ENCODE assay signal across 24 cellular contexts in the genomic region with DNA sequence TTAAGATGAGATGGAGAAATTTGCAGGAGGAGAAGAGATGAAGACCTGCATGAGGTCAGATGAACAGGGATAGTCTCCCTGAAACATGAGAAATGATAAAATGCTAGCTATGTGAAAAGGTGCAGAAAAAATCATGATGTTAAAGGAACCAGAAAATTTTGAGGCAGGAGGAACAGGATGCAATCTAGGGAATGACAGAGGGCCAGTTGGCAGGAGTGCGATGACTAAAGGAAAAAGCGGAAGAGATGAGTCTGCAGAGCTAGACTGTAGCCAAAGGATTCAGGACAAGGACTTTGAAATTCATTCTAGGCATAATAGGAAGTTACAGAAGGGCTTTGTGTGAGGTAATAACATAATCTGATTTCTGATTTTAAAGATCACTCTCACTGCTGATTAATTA.
DNase-seq lines count a peak whose midpoint lies in the region; ATAC-seq and TF ChIP-seq lines count a peak whose summit lies in the region.
"Had no signal": no experiment of that assay in that cellular context is flagged by ENCODE, and none has a peak within 500 bp of the region (broad histone marks: within the 10 kb centered on the region; RNA-seq: fewer than 3 reads in every experiment).

No MANE protein-coding gene starts in this region.

- H3K9me3 ChIP-seq in SK-N-SH = no peaks in the 10 kb centered on the region
- H3K9me3 ChIP-seq: BLaER1 treated with 17β-estradiol and CSF1 and Interleukin-3, amounts not matched to agents 10 nM and 100 nM; transverse colon had no signal

- POLR2A ChIA-PET in SK-N-SH (lab: Yijun Ruan, JAX) = no interaction called here

- no peak overlapping the region for H3K27ac ChIP-seq in SK-N-SH (ENCODE audit: low read depth in 2 of 2, low read length in 1 of 2)
- no peak overlapping the region for H3K27ac ChIP-seq in dorsolateral prefrontal cortex
- H3K27ac ChIP-seq: 22Rv1; BLaER1 treated with 17β-estradiol and CSF1 and Interleukin-3, amounts not matched to agents 10 nM and 100 nM; transverse colon had no signal

- no peak for DNase-seq in SK-N-SH
- peak; percentile 88 for DNase-seq in NCI-H82 treated with DMSO at 0.1 percent for 48 hours (lab: John Stamatoyannopoulos, UW; ENCODE audit: unreplicated experiment)
- DNase-seq in fibroblast of peridontal ligament (ENCODE audit: extremely low read depth) = peak; percentile 24
- DNase-seq in stromal cell of bone marrow (ENCODE audit: low read depth) = peak; percentile 49
- no peak for DNase-seq in cortex of kidney (lab: John Stamatoyannopoulos, UW)
- no peak for DNase-seq in germinal center (ENCODE audit: low spot score)
- no peak for DNase-seq in dorsolateral prefrontal cortex
- DNase-seq: activated CD4-positive, alpha-beta T cell treated with anti-CD3 and anti-CD28 coated beads for 1 hour; activated naive CD4-positive, alpha-beta T cell treated with anti-CD3 and anti-CD28 coated beads, Interleukin-2, amount 50 U/mL, for 16 hours; activated T-cell treated with anti-CD3 and anti-CD28 coated beads, Interleukin-2, amount 50 U/mL, for 24 hours; anterior cingulate cortex; Calu3; effector CD4-positive, alpha-beta T cell; erythroblast; naive thymus-derived CD4-positive, alpha-beta T cell; NCI-H526 treated with DMSO at 0.1 percent for 48 hours; SHP77 treated with DMSO at 0.1 percent for 48 hours; stimulated activated CD4-positive, alpha-beta T cell treated with anti-CD3 and anti-CD28 coated beads, Interleukin-12 subunit alpha, Interleukin-12 subunit beta, amount 100 ng/mL, for 4 hours; stimulated activated CD4-positive, alpha-beta T cell treated with anti-CD3 and anti-CD28 coated beads, Interleukin-4, amount 100 ng/mL, for 4 hours; transverse colon had no signal

- H3F3A ChIP-seq in SK-N-SH (replicated peaks; ENCODE audit: insufficient read depth) = peaks cover 4% of the 10 kb centered on the region

- intact Hi-C loops in dorsolateral prefrontal cortex (cut with DNase I) = no loop called here

- no peak overlapping the region for H2AFZ ChIP-seq in SK-N-SH (ENCODE audit: low read depth)

- H3K4me3 ChIP-seq in SK-N-SH (ENCODE audit: low read depth in 2 of 2, low read length in 1 of 2) (no peak overlapping the region), dorsolateral prefrontal cortex (no peak overlapping the region)
- H3K4me3 ChIP-seq: BLaER1 treated with 17β-estradiol and CSF1 and Interleukin-3, amounts not matched to agents 10 nM and 100 nM; K562; transverse colon had no signal

- H3K4me1 ChIP-seq in SK-N-SH (ENCODE audit: control insufficient read depth in 1 of 2, insufficient read depth in 2 of 2, low read depth in 1 of 2, low read length in 1 of 2) = no peaks in the 10 kb centered on the region; a peak in 1 of 4 replicates
- H3K4me1 ChIP-seq: transverse colon had no signal

- no peaks in the 10 kb centered on the region for H3K36me3 ChIP-seq in SK-N-SH (replicated peaks in 1 of 2; ENCODE audit: control insufficient read depth in 1 of 2, insufficient read depth in 2 of 2, low read length in 1 of 2)
- H3K36me3 ChIP-seq: BLaER1 treated with 17β-estradiol and CSF1 and Interleukin-3, amounts not matched to agents 10 nM and 100 nM; transverse colon had no signal

- CTCF ChIA-PET in SK-N-SH (lab: Yijun Ruan, JAX) = no interaction called here

- H3K9ac ChIP-seq in SK-N-SH = no peak overlapping the region
- H3K9ac ChIP-seq: BLaER1 treated with 17β-estradiol and CSF1 and Interleukin-3, amounts not matched to agents 10 nM and 100 nM had no signal

- no peak for TF ChIP-seq RAD21 in SK-N-SH (IDR thresholded peaks at IDR 0.05; ENCODE audit: low read length)

- no peak for TF ChIP-seq EP300 in SK-N-SH (IDR thresholded peaks at IDR 0.05; ENCODE audit: borderline replicate concordance in 1 of 2, low read depth in 1 of 2, low read length in 1 of 2)

- WGBS in SK-N-SH (ENCODE audit: low lambda C conversion rate) = 46% methylated on average over 2 of the region's 2 CpGs

- no peaks in the 10 kb centered on the region for H3K9me2 ChIP-seq in SK-N-SH

- H3K27me3 ChIP-seq in SK-N-SH (ENCODE audit: insufficient read depth) (no peaks in the 10 kb centered on the region), dorsolateral prefrontal cortex (no peaks in the 10 kb centered on the region)
- H3K27me3 ChIP-seq: BLaER1 treated with 17β-estradiol and CSF1 and Interleukin-3, amounts not matched to agents 10 nM and 100 nM; transverse colon had no signal

- H4K20me1 ChIP-seq in SK-N-SH (ENCODE audit: insufficient read depth) = no peaks in the 10 kb centered on the region
- H4K20me1 ChIP-seq: BLaER1 treated with 17β-estradiol and CSF1 and Interleukin-3, amounts not matched to agents 10 nM and 100 nM had no signal

- TF ChIP-seq CTCF in SK-N-SH (IDR thresholded peaks at IDR 0.05) (no peak), dorsolateral prefrontal cortex (IDR thresholded peaks at IDR 0.05 in 54 of 56, conservative IDR thresholded peaks at IDR 0.05 in 2 of 56; ENCODE audit: low read depth in 1 of 56, partially characterized antibody in 56 of 56) (no peak)

- peak; percentile 62; the same call in 1 of the 3 replicates for ATAC-seq in SK-N-SH treated with all-trans-retinoic acid at 6 μM for 48 hours
- ATAC-seq: K562; naive thymus-derived CD4-positive, alpha-beta T cell had no signal

- no peaks in the 10 kb centered on the region for H3K79me2 ChIP-seq in SK-N-SH (ENCODE audit: insufficient read depth)

- H3K4me2 ChIP-seq in SK-N-SH = no peak overlapping the region

TF ChIP-seq in SK-N-SH treated with all-trans-retinoic acid at 6 μM for 48 hours, 23 proteins besides CTCF, POLR2A, EP300 and RAD21 (continues in another document):
- TF ChIP-seq ZNF565 (CRISPR knock-in tag; conservative IDR thresholded peaks at IDR 0.05; ENCODE audit: low read depth) = no peak
- TF ChIP-seq TOX (CRISPR knock-in tag; IDR thresholded peaks at IDR 0.05; ENCODE audit: borderline replicate concordance) = no peak
- TF ChIP-seq, protein P1, sequence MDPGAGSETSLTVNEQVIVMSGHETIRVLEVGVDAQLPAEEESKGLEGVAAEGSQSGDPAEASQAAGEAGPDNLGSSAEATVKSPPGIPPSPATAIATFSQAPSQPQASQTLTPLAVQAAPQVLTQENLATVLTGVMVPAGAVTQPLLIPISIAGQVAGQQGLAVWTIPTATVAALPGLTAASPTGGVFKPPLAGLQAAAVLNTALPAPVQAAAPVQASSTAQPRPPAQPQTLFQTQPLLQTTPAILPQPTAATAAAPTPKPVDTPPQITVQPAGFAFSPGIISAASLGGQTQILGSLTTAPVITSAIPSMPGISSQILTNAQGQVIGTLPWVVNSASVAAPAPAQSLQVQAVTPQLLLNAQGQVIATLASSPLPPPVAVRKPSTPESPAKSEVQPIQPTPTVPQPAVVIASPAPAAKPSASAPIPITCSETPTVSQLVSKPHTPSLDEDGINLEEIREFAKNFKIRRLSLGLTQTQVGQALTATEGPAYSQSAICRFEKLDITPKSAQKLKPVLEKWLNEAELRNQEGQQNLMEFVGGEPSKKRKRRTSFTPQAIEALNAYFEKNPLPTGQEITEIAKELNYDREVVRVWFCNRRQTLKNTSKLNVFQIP (CRISPR knock-in tag; IDR thresholded peaks at IDR 0.05; ENCODE audit: borderline replicate concordance, low read depth) = no peak
- TF ChIP-seq ZNF8 (CRISPR knock-in tag; IDR thresholded peaks at IDR 0.05) = no peak
- no peak for TF ChIP-seq OSR1 (CRISPR knock-in tag; IDR thresholded peaks at IDR 0.05)

TF ChIP-seq in SK-N-SH, 30 proteins besides CTCF, POLR2A, EP300 and RAD21:
- TF ChIP-seq FOXJ3 (CRISPR knock-in tag; IDR thresholded peaks at IDR 0.05) (no peak), YY1 (IDR thresholded peaks at IDR 0.05; ENCODE audit: low read depth) (no peak), EZH2phosphoT487 (IDR thresholded peaks at IDR 0.05; ENCODE audit: borderline replicate concordance, low read depth) (no peak), GATA2 (CRISPR knock-in tag; IDR thresholded peaks at IDR 0.05) (no peak), MEF2A (IDR thresholded peaks at IDR 0.05; ENCODE audit: borderline replicate concordance, low read depth) (no peak)
- TF ChIP-seq, protein P2, sequence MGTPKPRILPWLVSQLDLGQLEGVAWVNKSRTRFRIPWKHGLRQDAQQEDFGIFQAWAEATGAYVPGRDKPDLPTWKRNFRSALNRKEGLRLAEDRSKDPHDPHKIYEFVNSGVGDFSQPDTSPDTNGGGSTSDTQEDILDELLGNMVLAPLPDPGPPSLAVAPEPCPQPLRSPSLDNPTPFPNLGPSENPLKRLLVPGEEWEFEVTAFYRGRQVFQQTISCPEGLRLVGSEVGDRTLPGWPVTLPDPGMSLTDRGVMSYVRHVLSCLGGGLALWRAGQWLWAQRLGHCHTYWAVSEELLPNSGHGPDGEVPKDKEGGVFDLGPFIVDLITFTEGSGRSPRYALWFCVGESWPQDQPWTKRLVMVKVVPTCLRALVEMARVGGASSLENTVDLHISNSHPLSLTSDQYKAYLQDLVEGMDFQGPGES (IDR thresholded peaks at IDR 0.05; ENCODE audit: low read depth, low read length) = no peak
TF ChIP-seq in SK-N-SH: peak in this region for 0.

Comparison
In these comparisons a context has a peak if more than half of its experiments do, and no peak if none do; other contexts are left out.
1. DNase-seq: peak in NCI-H82 treated with DMSO at 0.1 percent for 48 hours (single experiment), fibroblast of peridontal ligament (single experiment) and stromal cell of bone marrow (single experiment); none in SK-N-SH (single experiment), cortex of kidney (single experiment), germinal center (single experiment) and dorsolateral prefrontal cortex (0 of 10).